ENCODE assay signal across 8 cellular contexts in genomic region chr9:121698627-121699270, GRCh38. TPM values are rescaled to one million over a fixed set of nuclear protein-coding genes. Genes with fewer than 3 reads are reported as not detected.
DNase-seq lines count a peak whose midpoint lies in the region; ATAC-seq and TF ChIP-seq lines count a peak whose summit lies in the region.

No MANE protein-coding gene starts in this region.

- H3K27ac ChIP-seq in coronary artery, result peak overlapping the region in 1 of 2 donors; percentile 75
- H3K27ac ChIP-seq in naive thymus-derived CD4-positive, alpha-beta T cell (ENCODE audit: low read depth, low read length), result no peak overlapping the region

- peak overlapping the region in 8 of 10 donors; percentile 5 to 67 (median 42) for H3K4me3 Mint-ChIP-seq in naive thymus-derived CD4-positive, alpha-beta T cell

- CTCF ChIA-PET in naive thymus-derived CD4-positive, alpha-beta T cell (lab: Charles Lee), result no interaction called here

- no peak for ATAC-seq in naive thymus-derived CD4-positive, alpha-beta T cell
- no peak for ATAC-seq in GM21786 (IDR thresholded peaks at IDR 0.05; ENCODE audit: unreplicated experiment)

- peaks cover 0 to 2% (median 0%) of the 10 kb centered on the region in 11 donors for H3K9me3 Mint-ChIP-seq in naive thymus-derived CD4-positive, alpha-beta T cell

- H3K36me3 Mint-ChIP-seq in naive thymus-derived CD4-positive, alpha-beta T cell, result no peaks in the 10 kb centered on the region

- H3K27ac Mint-ChIP-seq in naive thymus-derived CD4-positive, alpha-beta T cell, result no peak overlapping the region

- peaks cover 0 to 15% (median 12%) of the 10 kb centered on the region in 7 donors for H3K4me1 Mint-ChIP-seq in naive thymus-derived CD4-positive, alpha-beta T cell

- H3K27me3 Mint-ChIP-seq in naive thymus-derived CD4-positive, alpha-beta T cell, result peaks cover 26 to 61% (median 47%) of the 10 kb centered on the region in 5 donors

- intact Hi-C loops in naive thymus-derived CD4-positive, alpha-beta T cell (cut with micrococcal nuclease), result no loop called here

- POLR2A ChIA-PET in naive thymus-derived CD4-positive, alpha-beta T cell (lab: Charles Lee), result no interaction called here

- DNase-seq in activated CD8-positive, alpha-beta memory T cell treated with anti-CD3 and anti-CD28 coated beads for 24 hours, result peak; percentile 61
- no peak for DNase-seq in activated CD8-positive, alpha-beta memory T cell treated with anti-CD3 and anti-CD28 coated beads, Interleukin-2, amount 50 U/mL, for 48 hours
- DNase-seq in NCI-H2196 (lab: John Stamatoyannopoulos, UW; ENCODE audit: unreplicated experiment), result peak; percentile 47
- no peak for DNase-seq in coronary artery (ENCODE audit: low spot score)
- DNase-seq in naive thymus-derived CD4-positive, alpha-beta T cell, result no peak
- DNase-seq in HK-2 (ENCODE audit: unreplicated experiment), result no peak
- no peak for DNase-seq in LoVo (ENCODE audit: low spot score)

- TF ChIP-seq CTCF in coronary artery (IDR thresholded peaks at IDR 0.05), result no peak

- no peaks in the 10 kb centered on the region for H3K27me3 ChIP-seq in naive thymus-derived CD4-positive, alpha-beta T cell (ENCODE audit: control insufficient read depth in 2 of 2, insufficient read depth in 2 of 2, low read length in 2 of 2)

- H3K36me3 ChIP-seq in naive thymus-derived CD4-positive, alpha-beta T cell (ENCODE audit: control insufficient read depth in 2 of 3, insufficient read depth in 3 of 3, low read length in 3 of 3), result no peaks in the 10 kb centered on the region

- peaks cover 4 to 9% of the 10 kb centered on the region in 2 donors for H3K4me1 ChIP-seq in naive thymus-derived CD4-positive, alpha-beta T cell (ENCODE audit: control insufficient read depth in 2 of 2, insufficient read depth in 2 of 2, low read length in 2 of 2)

- H3K9me3 ChIP-seq in naive thymus-derived CD4-positive, alpha-beta T cell (ENCODE audit: control insufficient read depth in 2 of 3, low read length in 3 of 3), result no peaks in the 10 kb centered on the region

- peak overlapping the region; percentile 82 for H3K4me3 ChIP-seq in coronary artery
- no peak overlapping the region for H3K4me3 ChIP-seq in naive thymus-derived CD4-positive, alpha-beta T cell (ENCODE audit: low read length)

RNA-seq across cellular contexts. Expression of gene DAB2IP, which starts 47.3 kb away (rescaled TPM):
- under 1 TPM in 1 of 5 experiments, not detected in 4; 0.15 TPM for total RNA-seq in naive thymus-derived CD4-positive, alpha-beta T cell
- not detected for polyA plus RNA-seq in naive thymus-derived CD4-positive, alpha-beta T cell

Comparison
In these comparisons a context has a peak if more than half of its experiments do, and no peak if none do; other contexts are left out.
1. DNase-seq: peak in activated CD8-positive, alpha-beta memory T cell treated with anti-CD3 and anti-CD28 coated beads for 24 hours (single experiment) and NCI-H2196 (single experiment); none in activated CD8-positive, alpha-beta memory T cell treated with anti-CD3 and anti-CD28 coated beads, Interleukin-2, amount 50 U/mL, for 48 hours (single experiment), coronary artery (single experiment), naive thymus-derived CD4-positive, alpha-beta T cell (0 of 9), HK-2 (single experiment) and LoVo (single experiment).